1 cellular context compared by ENCODE assay signal in the genomic region with DNA sequence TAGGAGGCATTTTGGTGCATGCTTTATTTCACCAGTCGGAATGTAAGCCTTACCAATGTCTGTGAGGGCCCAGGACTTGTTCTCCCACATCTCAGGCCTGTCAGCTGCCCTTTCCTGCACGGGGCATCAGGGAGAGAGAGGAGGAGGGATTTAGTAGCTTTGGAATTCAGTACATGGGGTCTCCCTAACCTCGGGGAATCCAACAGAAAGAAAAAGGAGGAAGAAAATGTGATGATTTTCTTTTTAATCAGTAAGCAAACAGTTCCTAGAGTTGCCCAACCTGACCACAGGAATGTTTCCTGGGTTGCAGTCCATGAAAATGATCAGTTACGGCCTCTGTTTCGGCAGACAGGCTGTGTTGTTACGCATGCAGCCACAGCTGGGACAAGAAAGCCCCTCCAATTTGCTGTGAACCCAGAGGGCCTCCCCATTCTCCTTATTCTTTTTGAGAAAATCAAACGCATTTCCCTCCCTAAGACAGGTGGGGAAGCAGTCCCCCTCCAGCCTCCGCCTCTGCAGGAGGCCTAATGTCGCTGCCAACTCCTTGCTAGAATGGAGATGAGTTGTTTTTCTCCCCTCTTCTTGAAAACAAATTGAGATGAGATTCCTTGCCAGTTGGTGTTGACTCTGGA.
TF ChIP-seq lines count a peak whose summit lies in the region.

No MANE protein-coding gene starts in this region.

TF ChIP-seq in HepG2, 621 proteins besides CTCF, POLR2A, EP300 and RAD21 (continued from another document and continues in another):
- TF ChIP-seq HNF1A (IDR thresholded peaks at IDR 0.05; ENCODE audit: low read depth) (peak; percentile 68; the same call in 1 of the 2 replicates), HNF1A (CRISPR knock-in tag; IDR thresholded peaks at IDR 0.05; ENCODE audit: borderline replicate concordance) (peak; percentile 79; the same call in 1 of the 2 replicates), ELF4 (CRISPR knock-in tag; IDR thresholded peaks at IDR 0.05; ENCODE audit: borderline replicate concordance) (no peak), POGZ (CRISPR knock-in tag; IDR thresholded peaks at IDR 0.05) (peak; percentile 59), ZKSCAN1 (IDR thresholded peaks at IDR 0.05; ENCODE audit: low read length) (0 out of 2 replicates have a peak, but pooled peaks have one; percentile 57), MXD1 (CRISPR knock-in tag; IDR thresholded peaks at IDR 0.05) (no peak), ZNF138 (CRISPR knock-in tag; IDR thresholded peaks at IDR 0.05; ENCODE audit: low read depth) (no peak), ZBTB7A (CRISPR knock-in tag; IDR thresholded peaks at IDR 0.05) (no peak), RBAK (CRISPR knock-in tag; IDR thresholded peaks at IDR 0.05) (peak; percentile 98), ZNF562 (CRISPR knock-in tag; IDR thresholded peaks at IDR 0.05; ENCODE audit: borderline replicate concordance) (no peak), ZNF24 (IDR thresholded peaks at IDR 0.05) (no peak), ZNF276 (CRISPR knock-in tag; IDR thresholded peaks at IDR 0.05; ENCODE audit: low read depth) (no peak), ZNF644 (CRISPR knock-in tag; IDR thresholded peaks at IDR 0.05; ENCODE audit: low read depth) (peak; percentile 79), KDM4B (CRISPR knock-in tag; IDR thresholded peaks at IDR 0.05) (peak; percentile 79), CEBPG (CRISPR knock-in tag; IDR thresholded peaks at IDR 0.05) (peak; percentile 98), KDM1A (CRISPR knock-in tag; IDR thresholded peaks at IDR 0.05) (0 out of 2 replicates have a peak, but pooled peaks have one; percentile 70), ZC3H13 (CRISPR knock-in tag; IDR thresholded peaks at IDR 0.05) (no peak), ZNF598 (CRISPR knock-in tag; IDR thresholded peaks at IDR 0.05; ENCODE audit: borderline replicate concordance) (no peak), ZNF124 (CRISPR knock-in tag; IDR thresholded peaks at IDR 0.05) (peak; percentile 51; the same call in 1 of the 2 replicates), GLI4 (CRISPR knock-in tag; IDR thresholded peaks at IDR 0.05; ENCODE audit: borderline replicate concordance) (no peak), SOX6 (IDR thresholded peaks at IDR 0.05) (no peak), SOX6 (CRISPR knock-in tag; IDR thresholded peaks at IDR 0.05) (peak; percentile 94), REPIN1 (CRISPR knock-in tag; IDR thresholded peaks at IDR 0.05; ENCODE audit: borderline replicate concordance, low read depth) (peak; percentile 69; the same call in 1 of the 2 replicates), HNRNPL (IDR thresholded peaks at IDR 0.05; ENCODE audit: low read depth, low read length) (no peak), ZNF549 (CRISPR knock-in tag; IDR thresholded peaks at IDR 0.05) (no peak), FOXP1 (IDR thresholded peaks at IDR 0.05) (no peak), FOXP1 (CRISPR knock-in tag; IDR thresholded peaks at IDR 0.05) (peak; percentile 89), ZMYM4 (CRISPR knock-in tag; IDR thresholded peaks at IDR 0.05) (peak; percentile 28; the same call in 1 of the 2 replicates), ZNF20 (CRISPR knock-in tag; IDR thresholded peaks at IDR 0.05) (no peak), ZNF747 (CRISPR knock-in tag; IDR thresholded peaks at IDR 0.05; ENCODE audit: borderline replicate concordance) (no peak), ZGPAT (CRISPR knock-in tag; IDR thresholded peaks at IDR 0.05) (peak; percentile 85; the same call in 1 of the 2 replicates), STAG1 (CRISPR knock-in tag; IDR thresholded peaks at IDR 0.05) (peak; percentile 15; the same call in 1 of the 2 replicates), USF2 (IDR thresholded peaks at IDR 0.05; ENCODE audit: low read depth, low read length) (no peak), USF2 (CRISPR knock-in tag; IDR thresholded peaks at IDR 0.05; ENCODE audit: borderline replicate concordance) (0 out of 2 replicates have a peak, but pooled peaks have one; percentile 33), ZNF788 (CRISPR knock-in tag; IDR thresholded peaks at IDR 0.05; ENCODE audit: borderline replicate concordance) (peak; percentile 63; the same call in 1 of the 2 replicates), NFYB (CRISPR knock-in tag; IDR thresholded peaks at IDR 0.05) (no peak), RBM22 (optimal IDR thresholded peaks at IDR 0.05; ENCODE audit: low read length) (no peak), ZNF672 (CRISPR knock-in tag; IDR thresholded peaks at IDR 0.05) (no peak), ERF (CRISPR knock-in tag; IDR thresholded peaks at IDR 0.05) (peak; percentile 93), YY1 (IDR thresholded peaks at IDR 0.05; ENCODE audit: insufficient read depth, insufficient replicate concordance, low read depth, low read length) (no peak), ZNF580 (CRISPR knock-in tag; IDR thresholded peaks at IDR 0.05; ENCODE audit: borderline replicate concordance, low read depth) (peak; percentile 38), DMAP1 (CRISPR knock-in tag; IDR thresholded peaks at IDR 0.05) (peak; percentile 39; the same call in 1 of the 2 replicates)
- TF ChIP-seq, protein P1, sequence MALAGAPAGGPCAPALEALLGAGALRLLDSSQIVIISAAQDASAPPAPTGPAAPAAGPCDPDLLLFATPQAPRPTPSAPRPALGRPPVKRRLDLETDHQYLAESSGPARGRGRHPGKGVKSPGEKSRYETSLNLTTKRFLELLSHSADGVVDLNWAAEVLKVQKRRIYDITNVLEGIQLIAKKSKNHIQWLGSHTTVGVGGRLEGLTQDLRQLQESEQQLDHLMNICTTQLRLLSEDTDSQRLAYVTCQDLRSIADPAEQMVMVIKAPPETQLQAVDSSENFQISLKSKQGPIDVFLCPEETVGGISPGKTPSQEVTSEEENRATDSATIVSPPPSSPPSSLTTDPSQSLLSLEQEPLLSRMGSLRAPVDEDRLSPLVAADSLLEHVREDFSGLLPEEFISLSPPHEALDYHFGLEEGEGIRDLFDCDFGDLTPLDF (CRISPR knock-in tag; IDR thresholded peaks at IDR 0.05), result no peak
- TF ChIP-seq, protein P2, sequence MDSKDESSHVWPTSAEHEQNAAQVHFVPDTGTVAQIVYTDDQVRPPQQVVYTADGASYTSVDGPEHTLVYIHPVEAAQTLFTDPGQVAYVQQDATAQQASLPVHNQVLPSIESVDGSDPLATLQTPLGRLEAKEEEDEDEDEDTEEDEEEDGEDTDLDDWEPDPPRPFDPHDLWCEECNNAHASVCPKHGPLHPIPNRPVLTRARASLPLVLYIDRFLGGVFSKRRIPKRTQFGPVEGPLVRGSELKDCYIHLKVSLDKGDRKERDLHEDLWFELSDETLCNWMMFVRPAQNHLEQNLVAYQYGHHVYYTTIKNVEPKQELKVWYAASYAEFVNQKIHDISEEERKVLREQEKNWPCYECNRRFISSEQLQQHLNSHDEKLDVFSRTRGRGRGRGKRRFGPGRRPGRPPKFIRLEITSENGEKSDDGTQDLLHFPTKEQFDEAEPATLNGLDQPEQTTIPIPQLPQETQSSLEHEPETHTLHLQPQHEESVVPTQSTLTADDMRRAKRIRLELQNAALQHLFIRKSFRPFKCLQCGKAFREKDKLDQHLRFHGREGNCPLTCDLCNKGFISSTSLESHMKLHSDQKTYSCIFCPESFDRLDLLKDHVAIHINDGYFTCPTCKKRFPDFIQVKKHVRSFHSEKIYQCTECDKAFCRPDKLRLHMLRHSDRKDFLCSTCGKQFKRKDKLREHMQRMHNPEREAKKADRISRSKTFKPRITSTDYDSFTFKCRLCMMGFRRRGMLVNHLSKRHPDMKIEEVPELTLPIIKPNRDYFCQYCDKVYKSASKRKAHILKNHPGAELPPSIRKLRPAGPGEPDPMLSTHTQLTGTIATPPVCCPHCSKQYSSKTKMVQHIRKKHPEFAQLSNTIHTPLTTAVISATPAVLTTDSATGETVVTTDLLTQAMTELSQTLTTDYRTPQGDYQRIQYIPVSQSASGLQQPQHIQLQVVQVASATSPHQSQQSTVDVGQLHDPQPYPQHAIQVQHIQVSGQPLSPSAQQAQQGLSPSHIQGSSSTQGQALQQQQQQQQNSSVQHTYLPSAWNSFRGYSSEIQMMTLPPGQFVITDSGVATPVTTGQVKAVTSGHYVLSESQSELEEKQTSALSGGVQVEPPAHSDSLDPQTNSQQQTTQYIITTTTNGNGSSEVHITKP (CRISPR knock-in tag; IDR thresholded peaks at IDR 0.05; ENCODE audit: low read depth), result 0 out of 2 replicates have a peak, but pooled peaks have one; percentile 29
- TF ChIP-seq, protein P3, sequence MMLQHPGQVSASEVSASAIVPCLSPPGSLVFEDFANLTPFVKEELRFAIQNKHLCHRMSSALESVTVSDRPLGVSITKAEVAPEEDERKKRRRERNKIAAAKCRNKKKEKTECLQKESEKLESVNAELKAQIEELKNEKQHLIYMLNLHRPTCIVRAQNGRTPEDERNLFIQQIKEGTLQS (CRISPR knock-in tag; IDR thresholded peaks at IDR 0.05), result no peak
